In the genomic region with DNA sequence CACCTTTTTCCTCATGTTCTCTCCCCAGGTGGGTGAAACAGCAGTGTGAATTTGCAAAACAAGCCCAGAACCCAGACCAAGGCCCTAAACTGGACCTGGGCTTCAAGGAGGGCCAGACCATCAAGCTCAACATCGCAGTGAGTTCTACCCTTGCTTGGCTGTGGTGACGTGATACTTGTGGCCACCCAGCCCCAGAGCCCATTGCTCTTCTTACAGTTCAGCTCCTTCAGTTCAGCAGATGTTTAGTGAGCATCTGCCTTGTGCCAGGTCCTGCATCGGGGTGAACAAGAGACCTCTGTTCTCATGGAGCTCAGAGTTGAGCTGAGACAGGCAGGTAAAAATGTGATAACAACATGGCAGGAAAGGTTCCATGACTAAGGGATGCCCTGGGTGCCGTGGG, we compare ENCODE assay signal across 32 cellular contexts. TPM values are rescaled to one million over a fixed set of nuclear protein-coding genes. Genes with fewer than 3 reads are reported as not detected.
DNase-seq lines count a peak whose midpoint lies in the region; ATAC-seq and TF ChIP-seq lines count a peak whose summit lies in the region.
"Had no signal": no experiment of that assay in that cellular context is flagged by ENCODE, and none has a peak within 500 bp of the region (broad histone marks: within the 10 kb centered on the region; RNA-seq: fewer than 3 reads in every experiment).

No MANE protein-coding gene starts in this region.

- no peak for TF ChIP-seq CTCF in CD4-positive, alpha-beta T cell (IDR thresholded peaks at IDR 0.05)
- no peak for TF ChIP-seq CTCF in endothelial cell (IDR thresholded peaks at IDR 0.05; ENCODE audit: unreplicated experiment)
- no peak for TF ChIP-seq CTCF in mucosa of descending colon (IDR thresholded peaks at IDR 0.05)

- no peak overlapping the region for H3K4me3 Mint-ChIP-seq in activated CD4-positive, alpha-beta T cell treated with anti-CD3 and anti-CD28 coated beads, Interleukin-2, amount 10 ng/mL, durations not matched to agents 7 days and 5 days
- H3K4me3 Mint-ChIP-seq in CD4-positive, alpha-beta T cell, result no peak overlapping the region
- no peak overlapping the region for H3K4me3 Mint-ChIP-seq in activated T-helper 1 cell treated with anti-CD3 and anti-CD28 coated beads, Interleukin-12 subunit alpha, Interleukin-12 subunit beta, Interleukin-2, Interleukin-4 antibody, amounts not matched to agents 30 ng/mL and 10 ng/mL and 1 ng/mL, durations not matched to agents 14 hours and 24 hours and 36 hours
- peak overlapping the region; percentile 5 for H3K4me3 Mint-ChIP-seq in endothelial cell (ENCODE audit: unreplicated experiment)
- H3K4me3 Mint-ChIP-seq: GM23338, neural crest cell, WTC11 had no signal

- H3K36me3 Mint-ChIP-seq in activated CD4-positive, alpha-beta T cell treated with anti-CD3 and anti-CD28 coated beads, Interleukin-2, amount 10 ng/mL, durations not matched to agents 7 days and 5 days (ENCODE audit: low read depth), result peaks cover 66% of the 10 kb centered on the region
- peaks cover 87% of the 10 kb centered on the region for H3K36me3 Mint-ChIP-seq in CD4-positive, alpha-beta T cell (ENCODE audit: low read depth)
- H3K36me3 Mint-ChIP-seq in activated T-helper 1 cell treated with anti-CD3 and anti-CD28 coated beads, Interleukin-12 subunit alpha, Interleukin-12 subunit beta, Interleukin-2, Interleukin-4 antibody, amounts not matched to agents 30 ng/mL and 10 ng/mL and 1 ng/mL, durations not matched to agents 14 hours and 24 hours and 36 hours (ENCODE audit: low read depth), result peaks cover 49% of the 10 kb centered on the region
- peaks cover 49% of the 10 kb centered on the region for H3K36me3 Mint-ChIP-seq in endothelial cell (ENCODE audit: low read depth, unreplicated experiment)

- no peak for DNase-seq in activated CD4-positive, alpha-beta T cell treated with anti-CD3 and anti-CD28 coated beads, Interleukin-2, amount 10 ng/mL, durations not matched to agents 7 days and 5 days
- DNase-seq in activated CD4-positive, alpha-beta T cell treated with anti-CD3 and anti-CD28 coated beads, Interleukin-2, amount 50 U/mL, for 1 hour, result no peak
- DNase-seq in CD4-positive, alpha-beta T cell, result no peak
- no peak for DNase-seq in activated T-helper 1 cell treated with anti-CD3 and anti-CD28 coated beads, Interleukin-12 subunit alpha, Interleukin-12 subunit beta, Interleukin-2, Interleukin-4 antibody, amounts not matched to agents 30 ng/mL and 10 ng/mL and 1 ng/mL, durations not matched to agents 14 hours and 24 hours and 36 hours (ENCODE audit: low spot score)
- DNase-seq in endothelial cell (ENCODE audit: low spot score) (no peak), mucosa of descending colon (no peak), NCI-H510A treated with DMSO at 0.1 percent for 48 hours (lab: John Stamatoyannopoulos, UW) (no peak)
- DNase-seq: activated CD4-positive, alpha-beta T cell treated with anti-CD3 and anti-CD28 coated beads, Interleukin-2, amount 50 U/mL, for 4 hours; colonic mucosa; effector memory CD4-positive, alpha-beta T cell; erythroblast; hypothalamus; left colon; mammary epithelial cell; NCI-H146; NCI-H226; NCI-H82; pancreas; retina; stimulated activated naive CD8-positive, alpha-beta T cell treated with anti-CD3 and anti-CD28 coated beads, Interleukin-15, Interleukin-2, amounts not matched to agents 100 U/mL and 50 U/mL, for 24 hours had no signal

- CTCF ChIA-PET in activated CD4-positive, alpha-beta T cell treated with anti-CD3 and anti-CD28 coated beads, Interleukin-2, amount 10 ng/mL, durations not matched to agents 7 days and 5 days (lab: Charles Lee), result interaction anchor here (1.1 to 1.8 kb wide), 2 partner anchors 9 to 31 kb away, joined by 3 to 15 read pairs; a partner anchor contains a TSS
- CTCF ChIA-PET in CD4-positive, alpha-beta T cell (lab: Charles Lee), result interaction anchor here (1.4 kb wide), 1 partner anchor 9 kb away, joined by 5 read pairs; a partner anchor contains a TSS

- H3K27ac ChIP-seq in CD4-positive, alpha-beta T cell (ENCODE audit: low read depth, low read length), result peak overlapping the region; percentile 55
- H3K27ac ChIP-seq: C4-2B, colonic mucosa, pancreas, skin epidermis, thoracic aorta had no signal

- no peaks in the 10 kb centered on the region for H3K9me3 ChIP-seq in CD4-positive, alpha-beta T cell (ENCODE audit: control insufficient read depth, low read length)
- H3K9me3 ChIP-seq in mucosa of descending colon, result no peaks in the 10 kb centered on the region
- H3K9me3 ChIP-seq: colonic mucosa, pancreas, thoracic aorta had no signal

- intact Hi-C loops in CD4-positive, alpha-beta T cell (cut with DNase I, micrococcal nuclease), result loop anchor here in 1 of 2 experiments (10.0 kb wide), 1 partner anchor 46 kb away; no protein-coding TSS in a partner anchor
- intact Hi-C loops in activated T-helper 1 cell treated with anti-CD3 and anti-CD28 coated beads, Interleukin-12 subunit alpha, Interleukin-12 subunit beta, Interleukin-2, Interleukin-4 antibody, amounts not matched to agents 30 ng/mL and 10 ng/mL and 1 ng/mL, durations not matched to agents 14 hours and 24 hours and 36 hours (cut with micrococcal nuclease), result no loop called here
- intact Hi-C loops in mucosa of descending colon (cut with DNase I, micrococcal nuclease), result no loop called here

- peak overlapping the region; percentile 65 for H3K27ac Mint-ChIP-seq in activated CD4-positive, alpha-beta T cell treated with anti-CD3 and anti-CD28 coated beads, Interleukin-2, amount 10 ng/mL, durations not matched to agents 7 days and 5 days
- H3K27ac Mint-ChIP-seq in CD4-positive, alpha-beta T cell, result peak overlapping the region; percentile 76
- H3K27ac Mint-ChIP-seq in activated T-helper 1 cell treated with anti-CD3 and anti-CD28 coated beads, Interleukin-12 subunit alpha, Interleukin-12 subunit beta, Interleukin-2, Interleukin-4 antibody, amounts not matched to agents 30 ng/mL and 10 ng/mL and 1 ng/mL, durations not matched to agents 14 hours and 24 hours and 36 hours, result peak overlapping the region; percentile 55
- no peak overlapping the region for H3K27ac Mint-ChIP-seq in endothelial cell (ENCODE audit: unreplicated experiment)
- H3K27ac Mint-ChIP-seq: GM23338 had no signal

- H3K27me3 Mint-ChIP-seq in activated CD4-positive, alpha-beta T cell treated with anti-CD3 and anti-CD28 coated beads, Interleukin-2, amount 10 ng/mL, durations not matched to agents 7 days and 5 days, result no peaks in the 10 kb centered on the region
- H3K27me3 Mint-ChIP-seq in CD4-positive, alpha-beta T cell, result no peaks in the 10 kb centered on the region
- H3K27me3 Mint-ChIP-seq in activated T-helper 1 cell treated with anti-CD3 and anti-CD28 coated beads, Interleukin-12 subunit alpha, Interleukin-12 subunit beta, Interleukin-2, Interleukin-4 antibody, amounts not matched to agents 30 ng/mL and 10 ng/mL and 1 ng/mL, durations not matched to agents 14 hours and 24 hours and 36 hours (ENCODE audit: insufficient read depth), result no peaks in the 10 kb centered on the region
- no peaks in the 10 kb centered on the region for H3K27me3 Mint-ChIP-seq in endothelial cell (ENCODE audit: unreplicated experiment)

- no peaks in the 10 kb centered on the region for H3K9me3 Mint-ChIP-seq in activated CD4-positive, alpha-beta T cell treated with anti-CD3 and anti-CD28 coated beads, Interleukin-2, amount 10 ng/mL, durations not matched to agents 7 days and 5 days
- no peaks in the 10 kb centered on the region for H3K9me3 Mint-ChIP-seq in CD4-positive, alpha-beta T cell
- H3K9me3 Mint-ChIP-seq in activated T-helper 1 cell treated with anti-CD3 and anti-CD28 coated beads, Interleukin-12 subunit alpha, Interleukin-12 subunit beta, Interleukin-2, Interleukin-4 antibody, amounts not matched to agents 30 ng/mL and 10 ng/mL and 1 ng/mL, durations not matched to agents 14 hours and 24 hours and 36 hours, result no peaks in the 10 kb centered on the region
- H3K9me3 Mint-ChIP-seq in endothelial cell (ENCODE audit: unreplicated experiment), result no peaks in the 10 kb centered on the region
- H3K9me3 Mint-ChIP-seq: GM23338, neural crest cell, WTC11 had no signal

- peaks cover 23% of the 10 kb centered on the region for H3K4me1 Mint-ChIP-seq in activated CD4-positive, alpha-beta T cell treated with anti-CD3 and anti-CD28 coated beads, Interleukin-2, amount 10 ng/mL, durations not matched to agents 7 days and 5 days
- H3K4me1 Mint-ChIP-seq in CD4-positive, alpha-beta T cell (ENCODE audit: low read depth), result peaks cover 45% of the 10 kb centered on the region
- H3K4me1 Mint-ChIP-seq in activated T-helper 1 cell treated with anti-CD3 and anti-CD28 coated beads, Interleukin-12 subunit alpha, Interleukin-12 subunit beta, Interleukin-2, Interleukin-4 antibody, amounts not matched to agents 30 ng/mL and 10 ng/mL and 1 ng/mL, durations not matched to agents 14 hours and 24 hours and 36 hours (ENCODE audit: low read depth), result peaks cover 30% of the 10 kb centered on the region
- H3K4me1 Mint-ChIP-seq in endothelial cell (ENCODE audit: unreplicated experiment), result peaks cover 10% of the 10 kb centered on the region
- H3K4me1 Mint-ChIP-seq: GM23338, neural crest cell, WTC11 had no signal

- H3K27me3 ChIP-seq in CD4-positive, alpha-beta T cell (ENCODE audit: control insufficient read depth, insufficient read depth, low read length), result no peaks in the 10 kb centered on the region
- H3K27me3 ChIP-seq: colonic mucosa, pancreas had no signal

- no peak overlapping the region for H3K4me3 ChIP-seq in mucosa of descending colon
- H3K4me3 ChIP-seq: colonic mucosa, GM23338, pancreas, skin epidermis, thoracic aorta had no signal

- H3K36me3 ChIP-seq in mucosa of descending colon (ENCODE audit: low read depth), result peaks cover 17% of the 10 kb centered on the region

- POLR2A ChIA-PET in activated CD4-positive, alpha-beta T cell treated with anti-CD3 and anti-CD28 coated beads, Interleukin-2, amount 10 ng/mL, durations not matched to agents 7 days and 5 days (lab: Charles Lee), result no interaction called here
- POLR2A ChIA-PET in CD4-positive, alpha-beta T cell (lab: Charles Lee), result interaction anchor here (1.1 kb wide), 1 partner anchor 8 kb away, joined by 4 read pairs; a partner anchor contains a TSS

- H3K4me1 ChIP-seq in mucosa of descending colon (ENCODE audit: low read depth), result no peaks in the 10 kb centered on the region
- H3K4me1 ChIP-seq: colonic mucosa, pancreas had no signal

- no peak for ATAC-seq in CD4-positive, alpha-beta T cell (ENCODE audit: poor library complexity)
- ATAC-seq in GM18502 (IDR thresholded peaks at IDR 0.05; ENCODE audit: poor library complexity, unreplicated experiment) (no peak), mucosa of descending colon (no peak)
- ATAC-seq: GM23338; left colon; pancreas; stimulated activated naive CD8-positive, alpha-beta T cell treated with anti-CD3 and anti-CD28 coated beads, Interleukin-15, Interleukin-2, amounts not matched to agents 100 U/mL and 50 U/mL, for 24 hours; WTC11 had no signal

RNA-seq across cellular contexts. Expression of a gene that starts 8.5 kb away (rescaled TPM):
- 100 to 1,000 TPM; 107 to 115 TPM for total RNA-seq in activated CD4-positive, alpha-beta T cell treated with anti-CD3 and anti-CD28 coated beads, Interleukin-2, amount 10 ng/mL, durations not matched to agents 7 days and 5 days
- total RNA-seq in CD4-positive, alpha-beta T cell, result 10 to 100 TPM; 65.8 to 66.0 TPM
- total RNA-seq in activated T-helper 1 cell treated with anti-CD3 and anti-CD28 coated beads, Interleukin-12 subunit alpha, Interleukin-12 subunit beta, Interleukin-2, Interleukin-4 antibody, amounts not matched to agents 30 ng/mL and 10 ng/mL and 1 ng/mL, durations not matched to agents 14 hours and 24 hours and 36 hours, result 79.9 and 81.9 TPM in 2 replicates
- total RNA-seq in endothelial cell (ENCODE audit: unreplicated experiment) (192 TPM), mucosa of descending colon (10 to 100 TPM; 34.4 to 50.9 (median 43.8) TPM)

RNA-seq across cellular contexts. Expression of a gene that starts 11.8 kb away (rescaled TPM):
- total RNA-seq in activated CD4-positive, alpha-beta T cell treated with anti-CD3 and anti-CD28 coated beads, Interleukin-2, amount 10 ng/mL, durations not matched to agents 7 days and 5 days, result not detected
- total RNA-seq in CD4-positive, alpha-beta T cell, result not detected
- total RNA-seq in activated T-helper 1 cell treated with anti-CD3 and anti-CD28 coated beads, Interleukin-12 subunit alpha, Interleukin-12 subunit beta, Interleukin-2, Interleukin-4 antibody, amounts not matched to agents 30 ng/mL and 10 ng/mL and 1 ng/mL, durations not matched to agents 14 hours and 24 hours and 36 hours, result not detected in 2 replicates
- not detected for total RNA-seq in endothelial cell (ENCODE audit: unreplicated experiment)
- total RNA-seq in mucosa of descending colon, result under 1 TPM in 1 of 3 donors, not detected in 2; 0.22 TPM
- total RNA-seq: A172, aorta, bronchial epithelial cell, colonic mucosa, glomerular endothelial cell, left colon, mammary epithelial cell, neural crest cell, RPMI7951, thoracic aorta, WTC11 had no signal
